In genomic region chr10:97355571-97355975, GRCh38 we compare ENCODE assay signal across 8 cellular contexts. TPM values are rescaled to one million over a fixed set of nuclear protein-coding genes. Genes with fewer than 3 reads are reported as not detected.
A peak's percentile ranks its signal among the peaks of the same experiment; 100 is the strongest.
DNase-seq lines count a peak whose midpoint lies in the region; ATAC-seq and TF ChIP-seq lines count a peak whose summit lies in the region.

No MANE protein-coding gene starts in this region.

- no peak for DNase-seq in Right ventricle myocardium inferior (ENCODE audit: missing footprints)
- no peak for DNase-seq in cardiac septum (ENCODE audit: low spot score)
- no peak for DNase-seq in brain microvascular endothelial cell
- DNase-seq in left lung, result no peak
- no peak for DNase-seq in activated CD8-positive, alpha-beta memory T cell treated with anti-CD3 and anti-CD28 coated beads, Interleukin-2, amount 50 U/mL, for 48 hours
- no peak for DNase-seq in DMS79 treated with DMSO at 0.1 percent for 48 hours (lab: John Stamatoyannopoulos, UW)
- DNase-seq in NCI-H446 treated with DMSO at 0.1 percent for 48 hours (lab: John Stamatoyannopoulos, UW), result no peak

- in situ Hi-C loops in brain microvascular endothelial cell (cut with HindIII; ENCODE audit: low pct_ligation_motif_present, low sequenced_read_pairs), result no loop called here

- TF ChIP-seq CTCF in brain microvascular endothelial cell (IDR thresholded peaks at IDR 0.05; ENCODE audit: low read depth, low read length, missing control alignments) (peak; percentile 49), left lung (IDR thresholded peaks at IDR 0.05) (peak in 1 of 2 donors; percentile 20)

- H3K9me3 ChIP-seq in left lung, result no peaks in the 10 kb centered on the region

- intact Hi-C loops in Right ventricle myocardium inferior (cut with DNase I), result loop anchor here (5.0 kb wide), 1 partner anchor 73 kb away; no protein-coding TSS in a partner anchor
- intact Hi-C loops in cardiac septum (cut with DNase I), result no loop called here
- intact Hi-C loops in left lung (cut with DNase I), result no loop called here

- H3K27me3 ChIP-seq in brain microvascular endothelial cell (replicated peaks) (no peaks in the 10 kb centered on the region), left lung (no peaks in the 10 kb centered on the region)

- H3K27ac ChIP-seq in brain microvascular endothelial cell, result no peak overlapping the region
- peak overlapping the region in 1 of 2 donors; percentile 93 for H3K27ac ChIP-seq in left lung

- H3K4me1 ChIP-seq in left lung, result peaks cover 0 to 47% of the 10 kb centered on the region in 2 donors

- H3K36me3 ChIP-seq in brain microvascular endothelial cell (replicated peaks) (peaks cover 53% of the 10 kb centered on the region), left lung (peaks cover 0 to 64% of the 10 kb centered on the region in 2 donors)

- H3K4me3 ChIP-seq in brain microvascular endothelial cell (ENCODE audit: low read depth, low read length) (no peak overlapping the region), left lung (no peak overlapping the region)

- ATAC-seq in Right ventricle myocardium inferior (peak; percentile 51), left lung (peak; percentile 53), HG03139 (IDR thresholded peaks at IDR 0.05; ENCODE audit: unreplicated experiment) (no peak)

RNA-seq across cellular contexts. Expression of gene FRAT2, which starts 21.0 kb away (rescaled TPM):
- total RNA-seq in Right ventricle myocardium inferior (9.1 TPM), cardiac septum (4.8 TPM), left lung (10 to 100 TPM; 12.8 to 30.2 TPM)

RNA-seq across cellular contexts. Expression of gene FRAT1, which starts 36.5 kb away (rescaled TPM):
- total RNA-seq in Right ventricle myocardium inferior, result 5.4 TPM
- 1.6 TPM for total RNA-seq in cardiac septum
- 10 to 100 TPM in 1 of 2 donors, 1 to 10 TPM in 1; 5.2 to 10.8 TPM for total RNA-seq in left lung

RNA-seq across cellular contexts. Expression of gene RRP12, which starts 45.6 kb away (rescaled TPM):
- 13.8 TPM for total RNA-seq in Right ventricle myocardium inferior
- total RNA-seq in cardiac septum, result 23.5 TPM
- 10 to 100 TPM; 21.2 to 40.4 TPM for total RNA-seq in left lung
